Comparison of ENCODE assay signal across 7 cellular contexts in the genomic region with DNA sequence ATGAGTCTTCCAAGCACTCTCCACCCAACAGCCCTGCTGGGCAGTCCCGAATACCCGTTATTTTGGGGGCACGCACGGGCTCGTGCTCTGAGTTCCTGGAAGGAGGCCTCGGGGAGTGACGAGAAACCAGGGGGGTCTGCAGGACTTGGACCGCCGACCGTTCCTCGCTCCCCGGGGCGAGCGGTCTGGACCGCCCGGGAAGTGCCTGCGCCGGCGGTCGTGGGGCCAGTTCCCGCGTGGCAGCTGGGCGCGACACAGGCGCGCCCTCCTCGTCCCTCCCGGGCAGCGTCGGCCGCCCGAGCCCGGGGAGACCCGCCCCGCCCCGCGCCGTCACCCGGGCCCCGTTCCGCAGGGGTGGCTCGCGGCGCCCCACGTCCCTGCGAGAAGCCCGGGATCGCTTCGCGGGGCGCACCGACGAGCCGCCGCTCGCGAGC. TPM values are rescaled to one million over a fixed set of nuclear protein-coding genes. Genes with fewer than 3 reads are reported as not detected.
DNase-seq lines count a peak whose midpoint lies in the region; ATAC-seq and TF ChIP-seq lines count a peak whose summit lies in the region.

No MANE protein-coding gene starts in this region.

- peaks cover 28% of the 10 kb centered on the region for H3K27me3 ChIP-seq in GM23338 (ENCODE audit: insufficient read depth)
- no peaks in the 10 kb centered on the region for H3K27me3 ChIP-seq in ascending aorta
- H3K27me3 ChIP-seq in iPS DF 6.9 (ENCODE audit: control insufficient read depth, insufficient read depth, low read length): peaks cover 2% of the 10 kb centered on the region; the same call in 1 of the 2 replicates

- H3K4me2 ChIP-seq in GM23338: peak overlapping the region; percentile 82

- H3K9me3 ChIP-seq in ascending aorta: no peaks in the 10 kb centered on the region
- no peaks in the 10 kb centered on the region for H3K9me3 ChIP-seq in iPS DF 6.9 (ENCODE audit: control insufficient read depth, insufficient read depth, low read length)

- H3K27ac ChIP-seq in GM23338 (ENCODE audit: low read depth) (no peak overlapping the region), ascending aorta (peak overlapping the region; percentile 88 to 99), iPS DF 6.9 (ENCODE audit: low read length) (no peak overlapping the region)

- no peak overlapping the region for H3K27ac Mint-ChIP-seq in GM23338

- no peaks in the 10 kb centered on the region for H3K9me2 ChIP-seq in GM23338 (ENCODE audit: insufficient read depth)

- WGBS in iPS DF 6.9 (ENCODE audit: insufficient coverage, insufficient read length): no CpG with 5 or more reads among the region's 57 CpGs

- no peak for TF ChIP-seq POLR2A in GM18505 (IDR thresholded peaks at IDR 0.05; ENCODE audit: borderline replicate concordance, extremely low read depth, insufficient read depth, insufficient read length)

- H3K4me1 Mint-ChIP-seq in GM23338: peaks cover 46% of the 10 kb centered on the region

- H3K4me3 Mint-ChIP-seq in GM23338: peak overlapping the region; percentile 83

- no peak for TF ChIP-seq CTCF in GM23338 (conservative IDR thresholded peaks at IDR 0.05; ENCODE audit: low read depth in 2 of 2)
- TF ChIP-seq CTCF in ascending aorta (IDR thresholded peaks at IDR 0.05): no peak

- H3F3A ChIP-seq in GM23338 (replicated peaks; ENCODE audit: low read depth): peaks cover 4% of the 10 kb centered on the region; the same call in 1 of the 2 replicates

- peaks cover 14% of the 10 kb centered on the region for H3K79me2 ChIP-seq in GM23338 (replicated peaks; ENCODE audit: insufficient read depth)

- H3K9me3 Mint-ChIP-seq in GM23338: no peaks in the 10 kb centered on the region

- no peaks in the 10 kb centered on the region; the same call in 2 of the 3 replicates for H3K36me3 Mint-ChIP-seq in GM23338 (ENCODE audit: low read depth)

- H3K27me3 Mint-ChIP-seq in GM23338 (ENCODE audit: insufficient read depth, low read depth, poor library complexity): peaks cover 15% of the 10 kb centered on the region

- H3K4me3 ChIP-seq in GM23338 (peak overlapping the region; percentile 84), ascending aorta (peak overlapping the region; percentile 85 to 98), iPS DF 6.9 (ENCODE audit: low read length) (peak overlapping the region; percentile 81), skeletal muscle cell (ENCODE audit: low read depth, low read length) (peak overlapping the region; percentile 88)

- intact Hi-C loops in ascending aorta (cut with DNase I): loop anchor here (1.0 to 10.0 kb wide), 7 partner anchors 30 to 379 kb away; partner anchors contain the start of genes MFN1, MRPL47, NDUFB5 and PIK3CA

- H2AFZ ChIP-seq in GM23338: peak overlapping the region; percentile 83; the same call in 1 of the 2 replicates

- H3K36me3 ChIP-seq in GM23338 (ENCODE audit: insufficient read depth) (no peaks in the 10 kb centered on the region), ascending aorta (no peaks in the 10 kb centered on the region), iPS DF 6.9 (ENCODE audit: control insufficient read depth, insufficient read depth, low read length) (no peaks in the 10 kb centered on the region)

- H4K20me1 ChIP-seq in GM23338 (replicated peaks; ENCODE audit: insufficient read depth): no peaks in the 10 kb centered on the region; the same call in 1 of the 2 replicates

- ATAC-seq in GM18505 (IDR thresholded peaks at IDR 0.05; ENCODE audit: unreplicated experiment) (peak; percentile 48), GM23338 (peak; percentile 24)

- DNase-seq in GM23338 (ENCODE audit: low spot score): peak; percentile 33
- DNase-seq in Kasumi-1 (lab: John Stamatoyannopoulos, UW): peak; percentile 43 to 51
- peak in 1 of 2 donors; percentile 71 for DNase-seq in ascending aorta (ENCODE audit: low spot score in 2 of 2)
- no peak for DNase-seq in iPS DF 6.9 (ENCODE audit: low read depth, low spot score)
- DNase-seq in skeletal muscle cell (ENCODE audit: low read depth): no peak
- DNase-seq in COLO668 (lab: John Stamatoyannopoulos, UW; ENCODE audit: unreplicated experiment): no peak

- H3K4me1 ChIP-seq in GM23338 (ENCODE audit: insufficient read depth): peaks cover 34% of the 10 kb centered on the region
- H3K4me1 ChIP-seq in ascending aorta: peaks cover 0 to 25% of the 10 kb centered on the region in 2 donors
- H3K4me1 ChIP-seq in iPS DF 6.9 (ENCODE audit: control insufficient read depth, insufficient read depth, low read length): peaks cover 1% of the 10 kb centered on the region; the same call in 1 of the 2 replicates

TF ChIP-seq in GM23338, 12 proteins besides CTCF, POLR2A, EP300 and RAD21:
- no peak for TF ChIP-seq STAT1 (IDR thresholded peaks at IDR 0.05; ENCODE audit: unreplicated experiment)
- TF ChIP-seq ZNF331 (CRISPR knock-in tag; IDR thresholded peaks at IDR 0.05; ENCODE audit: low read depth): no peak

RNA-seq across cellular contexts. Expression of gene GNB4, which starts 0.4 kb away (rescaled TPM):
- 28.4 and 29.6 TPM in 2 replicates for total RNA-seq in GM23338 (2014; rRNA removed; shearing (Covaris generic))
- polyA plus RNA-seq in GM23338 (2016; fragmentation: Nextera tagmentation; extraction: Ambion mirVana): 8.5 and 11.3 TPM in 2 replicates
- total RNA-seq in ascending aorta: 25.3 TPM

Comparison
In these comparisons a context has a peak if more than half of its experiments do, and no peak if none do; other contexts are left out.
1. DNase-seq: peak in GM23338 (single experiment) and Kasumi-1 (2 of 2); none in iPS DF 6.9 (single experiment), skeletal muscle cell (single experiment) and COLO668 (single experiment).
2. H3K27ac ChIP-seq: peak in ascending aorta (2 of 2); none in GM23338 (single experiment) and iPS DF 6.9 (single experiment).
3. Peak in every context shown above with its lines, with median percentiles within 50 percentile points of each other: H3K4me3 ChIP-seq.